9 cellular contexts compared by ENCODE assay signal in the genomic region with DNA sequence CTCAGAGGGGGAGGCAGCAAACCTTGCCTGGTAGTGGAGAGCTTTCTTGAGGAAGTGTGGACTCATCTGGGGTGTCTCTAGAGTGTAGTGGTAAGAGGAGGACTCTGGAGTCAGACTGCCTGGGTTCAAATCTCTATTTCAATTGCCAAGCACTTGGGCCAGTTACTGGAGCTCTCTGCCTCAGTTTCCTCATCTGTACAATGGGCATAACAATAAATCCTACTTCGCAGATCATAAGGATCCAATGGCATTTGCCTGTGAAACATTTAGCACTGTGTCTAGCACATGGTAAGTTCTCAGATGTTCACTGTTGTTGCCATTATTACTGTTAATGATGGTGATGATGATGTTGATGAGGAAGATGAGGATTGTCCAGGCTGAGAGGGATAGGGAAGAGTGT. TPM values are rescaled to one million over a fixed set of nuclear protein-coding genes. Genes with fewer than 3 reads are reported as not detected.
"Had no signal": no experiment of that assay in that cellular context is flagged by ENCODE, and none has a peak within 500 bp of the region (broad histone marks: within the 10 kb centered on the region; RNA-seq: fewer than 3 reads in every experiment).

No MANE protein-coding gene starts in this region.

- ATAC-seq: GM23338 had no signal

- H3K4me3 ChIP-seq: GM23338 had no signal

- DNase-seq: H9, HCEC 1CT, IMR-90, KBM-7 had no signal

- H2AFZ ChIP-seq: GM23338 had no signal

- H3K4me2 ChIP-seq: GM23338, KMS-11 had no signal

- H3K9ac ChIP-seq: KMS-11 had no signal

- H3K4me3 Mint-ChIP-seq: GM23338, H9 had no signal

- H3K27ac ChIP-seq: KMS-11 had no signal

- H3K27ac Mint-ChIP-seq: GM23338, H9 had no signal

- H3K9me3 Mint-ChIP-seq: GM23338, H9 had no signal

- H3K4me1 Mint-ChIP-seq: GM23338 had no signal

- FAIRE-seq: H1, H54 had no signal

RNA-seq across cellular contexts. Expression of gene WFDC1, which starts 23.6 kb away (rescaled TPM):
- total RNA-seq: HT-29 had no signal

RNA-seq across cellular contexts. Expression of gene KCNG4, which starts 31.2 kb away (rescaled TPM):
- total RNA-seq: H1, H9, HT-29, IMR-90 had no signal
- polyA plus RNA-seq: GM23338, H1, IMR-90 had no signal
